Comparison of ENCODE assay signal across 3 cellular contexts in the genomic region with DNA sequence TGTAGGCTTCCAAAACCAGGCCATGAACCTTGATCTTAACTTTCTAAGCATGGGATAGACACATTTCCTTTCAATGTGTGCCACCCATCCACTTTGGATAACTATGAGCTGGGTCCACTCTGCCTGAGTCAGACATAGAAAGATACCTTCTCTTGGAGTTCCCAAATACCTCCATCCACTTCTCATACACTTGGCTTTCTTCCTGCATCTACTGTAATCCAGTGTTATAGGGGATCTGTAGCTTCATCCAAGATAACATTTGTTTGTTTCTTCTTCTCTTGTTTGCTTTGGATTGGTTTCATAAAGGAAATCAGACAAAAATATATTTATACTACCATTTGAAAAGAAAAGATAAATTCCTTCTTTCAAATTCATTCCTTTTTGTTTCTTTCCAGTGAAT. TPM values are rescaled to one million over a fixed set of nuclear protein-coding genes. Genes with fewer than 3 reads are reported as not detected.
"Had no signal": no experiment of that assay in that cellular context is flagged by ENCODE, and none has a peak within 500 bp of the region (broad histone marks: within the 10 kb centered on the region; RNA-seq: fewer than 3 reads in every experiment).

No MANE protein-coding gene starts in this region.

RNA-seq across cellular contexts. Expression of a gene that starts 44.2 kb away (rescaled TPM):
- total RNA-seq: LHCN-M2, MCF 10A, NCI-H460 had no signal

RNA-seq across cellular contexts. Expression of a gene that starts 45.1 kb away (rescaled TPM):
- total RNA-seq: LHCN-M2, MCF 10A, NCI-H460 had no signal
